25 cellular contexts compared by ENCODE assay signal in genomic region chr13:99359493-99359892, GRCh38. TPM values are rescaled to one million over a fixed set of nuclear protein-coding genes. Genes with fewer than 3 reads are reported as not detected.
DNase-seq lines count a peak whose midpoint lies in the region; ATAC-seq and TF ChIP-seq lines count a peak whose summit lies in the region.
"Had no signal": no experiment of that assay in that cellular context is flagged by ENCODE, and none has a peak within 500 bp of the region (broad histone marks: within the 10 kb centered on the region; RNA-seq: fewer than 3 reads in every experiment).

No MANE protein-coding gene starts in this region.

- in situ Hi-C loops in ACHN (cut with HindIII; ENCODE audit: low pct_ligation_motif_present, low pct_unique_long_range_greater_than_20kb, low sequenced_read_pairs), result no loop called here

- no peak overlapping the region for H3K4me3 ChIP-seq in OCI-LY7 (ENCODE audit: low read depth, low read length, poor library complexity, severe bottlenecking)
- no peak overlapping the region for H3K4me3 ChIP-seq in spleen
- H3K4me3 ChIP-seq: breast epithelium, K562, SK-N-MC had no signal

- POLR2A ChIA-PET in OCI-LY7 (lab: Charles Lee), result interaction anchor here (0.8 kb wide), 1 partner anchor 30 kb away, joined by 3 read pairs; no protein-coding TSS in a partner anchor

- H2AFZ ChIP-seq in OCI-LY7 (ENCODE audit: low read length), result no peak overlapping the region

- TF ChIP-seq CTCF in OCI-LY7 (conservative IDR thresholded peaks at IDR 0.05; ENCODE audit: low read length) (no peak), spleen (IDR thresholded peaks at IDR 0.05 in 8 of 11, conservative IDR thresholded peaks at IDR 0.05 in 3 of 11) (no peak), foreskin keratinocyte (conservative IDR thresholded peaks at IDR 0.05) (no peak)

- H3K4me3 Mint-ChIP-seq in activated T-cell treated with anti-CD3 and anti-CD28 coated beads, Interleukin-2, amount 50 U/mL, for 24 hours, result no peak overlapping the region
- no peak overlapping the region for H3K4me3 Mint-ChIP-seq in dendritic cell treated with granulocyte-macrophage colony-stimulating factor and Interleukin-4, amounts not matched to agents 40 ng/mL and 50 ng/mL, for 4 days
- H3K4me3 Mint-ChIP-seq: neural crest cell had no signal

- H3K4me1 Mint-ChIP-seq in activated T-cell treated with anti-CD3 and anti-CD28 coated beads, Interleukin-2, amount 50 U/mL, for 24 hours (ENCODE audit: low read depth), result peaks cover 93% of the 10 kb centered on the region
- peaks cover 57% of the 10 kb centered on the region for H3K4me1 Mint-ChIP-seq in dendritic cell treated with granulocyte-macrophage colony-stimulating factor and Interleukin-4, amounts not matched to agents 40 ng/mL and 50 ng/mL, for 4 days (ENCODE audit: low read depth)

- intact Hi-C loops in OCI-LY7 (cut with micrococcal nuclease; ENCODE audit: unreplicated experiment) (no loop called here), spleen (cut with DNase I; ENCODE audit: low total_unique reads) (no loop called here)
- intact Hi-C loops in dendritic cell treated with granulocyte-macrophage colony-stimulating factor and Interleukin-4, amounts not matched to agents 40 ng/mL and 50 ng/mL, for 4 days (cut with micrococcal nuclease), result loop anchor here (5.0 kb wide), 1 partner anchor 37 kb away; no protein-coding TSS in a partner anchor

- H3K27me3 ChIP-seq in spleen (replicated peaks in 1 of 7) (no peaks in the 10 kb centered on the region), foreskin keratinocyte (no peaks in the 10 kb centered on the region)
- H3K27me3 ChIP-seq: breast epithelium had no signal

- WGBS in spleen, 5 donors, result 63 to 86% (median 80%) methylated on average over 6 of the region's 6 CpGs

- no peaks in the 10 kb centered on the region for H3K79me2 ChIP-seq in OCI-LY7 (ENCODE audit: insufficient read depth, low read depth, low read length)

- no peaks in the 10 kb centered on the region for H4K20me1 ChIP-seq in OCI-LY7 (ENCODE audit: insufficient read depth, low read length)

- H3K36me3 ChIP-seq in OCI-LY7 (ENCODE audit: insufficient read depth, low read length) (peaks cover 20% of the 10 kb centered on the region), spleen (peaks cover 0 to 40% (median 2%) of the 10 kb centered on the region in 6 donors)
- H3K36me3 ChIP-seq: breast epithelium had no signal

- no peaks in the 10 kb centered on the region for H3K9me3 ChIP-seq in OCI-LY7 (ENCODE audit: low read length)
- no peaks in the 10 kb centered on the region for H3K9me3 ChIP-seq in spleen
- H3K9me3 ChIP-seq: breast epithelium had no signal

- peak overlapping the region; percentile 23; the same call in 1 of the 2 replicates for H3K4me2 ChIP-seq in OCI-LY7 (ENCODE audit: low read length)

- H3K27ac Mint-ChIP-seq in activated T-cell treated with anti-CD3 and anti-CD28 coated beads, Interleukin-2, amount 50 U/mL, for 24 hours, result peak overlapping the region; percentile 80
- H3K27ac Mint-ChIP-seq in dendritic cell treated with granulocyte-macrophage colony-stimulating factor and Interleukin-4, amounts not matched to agents 40 ng/mL and 50 ng/mL, for 4 days, result peak overlapping the region; percentile 1

- no peaks in the 10 kb centered on the region for H3K27me3 Mint-ChIP-seq in activated T-cell treated with anti-CD3 and anti-CD28 coated beads, Interleukin-2, amount 50 U/mL, for 24 hours
- H3K27me3 Mint-ChIP-seq in dendritic cell treated with granulocyte-macrophage colony-stimulating factor and Interleukin-4, amounts not matched to agents 40 ng/mL and 50 ng/mL, for 4 days, result no peaks in the 10 kb centered on the region

- no peak overlapping the region for H3K27ac ChIP-seq in OCI-LY7 (ENCODE audit: low read depth, low read length, poor library complexity, severe bottlenecking)
- H3K27ac ChIP-seq in spleen, result peak overlapping the region; percentile 39 to 92 (median 86)
- H3K27ac ChIP-seq in foreskin keratinocyte, result no peak overlapping the region
- H3K27ac ChIP-seq: epithelial cell of prostate, SK-N-MC had no signal

- H3K9me2 ChIP-seq in OCI-LY7 (ENCODE audit: insufficient read depth, low read length), result no peaks in the 10 kb centered on the region

- no peak for ATAC-seq in foreskin keratinocyte
- ATAC-seq: K562 had no signal

- no TSS peak for BruUV-seq in OCI-LY7 (replicated peaks; lab: Mats Ljungman, UMichigan)

- CTCF ChIA-PET in OCI-LY7 (lab: Charles Lee; ENCODE audit: unreplicated experiment), result no interaction called here

- no peak for TF ChIP-seq POLR2A in spleen (IDR thresholded peaks at IDR 0.05)

- H3K4me1 ChIP-seq in OCI-LY7 (ENCODE audit: insufficient read depth, low read length, poor library complexity, severe bottlenecking), result peaks cover 12% of the 10 kb centered on the region
- peaks cover 50 to 99% (median 84%) of the 10 kb centered on the region in 6 donors for H3K4me1 ChIP-seq in spleen
- H3K4me1 ChIP-seq in foreskin keratinocyte, result no peaks in the 10 kb centered on the region

- H3K36me3 Mint-ChIP-seq in activated T-cell treated with anti-CD3 and anti-CD28 coated beads, Interleukin-2, amount 50 U/mL, for 24 hours (ENCODE audit: low read depth), result peaks cover 75% of the 10 kb centered on the region
- H3K36me3 Mint-ChIP-seq in dendritic cell treated with granulocyte-macrophage colony-stimulating factor and Interleukin-4, amounts not matched to agents 40 ng/mL and 50 ng/mL, for 4 days (ENCODE audit: low read depth), result peaks cover 59% of the 10 kb centered on the region

- DNase-seq in activated T-cell treated with anti-CD3 and anti-CD28 coated beads, Interleukin-2, amount 50 U/mL, for 24 hours, result no peak
- no peak for DNase-seq in activated T-cell treated with anti-CD3 and anti-CD28 coated beads, Interleukin-2, amount 50 U/mL, for 1 hour
- DNase-seq in OCI-LY7 (ENCODE audit: low spot score) (no peak), spleen (no peak), ACHN (no peak), foreskin keratinocyte (no peak), AML-193 (lab: John Stamatoyannopoulos, UW) (no peak)
- DNase-seq: dermis blood vessel endothelial cell; DMS79 treated with DMSO at 0.1 percent for 48 hours; foreskin melanocyte; hypothalamus; kidney; mesendoderm; MV-4-11; NCI-H1930; NCI-H446 treated with DMSO at 0.1 percent for 48 hours; stimulated activated CD4-positive, alpha-beta T cell treated with anti-CD3 and anti-CD28 coated beads, Interleukin-4, amount 100 ng/mL, for 4 hours had no signal

- H3K9me3 Mint-ChIP-seq in activated T-cell treated with anti-CD3 and anti-CD28 coated beads, Interleukin-2, amount 50 U/mL, for 24 hours, result no peaks in the 10 kb centered on the region
- H3K9me3 Mint-ChIP-seq in dendritic cell treated with granulocyte-macrophage colony-stimulating factor and Interleukin-4, amounts not matched to agents 40 ng/mL and 50 ng/mL, for 4 days, result no peaks in the 10 kb centered on the region

RNA-seq across cellular contexts. Expression of gene GPR183, which starts 52.3 kb away (rescaled TPM):
- not detected in 2 replicates for total RNA-seq in OCI-LY7 (2014; rRNA removed; shearing (Covaris generic))
- not detected in 2 replicates for total RNA-seq in OCI-LY7 (2022)
- total RNA-seq in spleen, result 10 to 100 TPM; 29.1 to 83.6 (median 53.4) TPM
- polyA plus RNA-seq in spleen, result 10 to 100 TPM; 56.0 to 68.0 (median 60.6) TPM
- total RNA-seq in foreskin keratinocyte, result not detected in 2 replicates
- not detected in 2 replicates for polyA plus RNA-seq in foreskin keratinocyte
- total RNA-seq: A673, neural crest cell, pulmonary artery endothelial cell had no signal

Comparison
In these comparisons a context has a peak if more than half of its experiments do, and no peak if none do; other contexts are left out.
1. H3K27ac ChIP-seq: peak in spleen (8 of 8); none in OCI-LY7 (single experiment) and foreskin keratinocyte (single experiment).
2. RNA of gene GPR183, which starts 52.3 kb away (total RNA-seq): 29.1 to 83.6 TPM in spleen; not detected in OCI-LY7 and not detected in foreskin keratinocyte; every median in the first group is over 10 times any median in the second.